ENCODE assay signal across 20 cellular contexts in genomic region chr9:34996905-34997279, GRCh38. TPM values are rescaled to one million over a fixed set of nuclear protein-coding genes. Genes with fewer than 3 reads are reported as not detected.
A peak's percentile ranks its signal among the peaks of the same experiment; 100 is the strongest.
DNase-seq lines count a peak whose midpoint lies in the region; ATAC-seq and TF ChIP-seq lines count a peak whose summit lies in the region.
"Had no signal": no experiment of that assay in that cellular context is flagged by ENCODE, and none has a peak within 500 bp of the region (broad histone marks: within the 10 kb centered on the region; RNA-seq: fewer than 3 reads in every experiment).

No MANE protein-coding gene starts in this region.

- TF ChIP-seq CTCF in right atrium auricular region (IDR thresholded peaks at IDR 0.05): no peak
- TF ChIP-seq CTCF in endodermal cell (conservative IDR thresholded peaks at IDR 0.05): no peak

- H3K4me1 Mint-ChIP-seq in endodermal cell: peaks cover 62% of the 10 kb centered on the region

- H3K9me3 Mint-ChIP-seq in endodermal cell: no peaks in the 10 kb centered on the region
- H3K9me3 Mint-ChIP-seq: activated B cell treated with CpG ODN at 0.5 μM for 24 hours; activated T-helper 2 cell treated with anti-CD3 and anti-CD28 coated beads, Interferon-gamma antibody, Interleukin-2, Interleukin-4, amounts not matched to agents 10 μg/mL and 5 μg/mL and 100 μg/mL, durations not matched to agents 14 hours and 24 hours and 36 hours; CD4-positive, alpha-beta memory T cell had no signal

- peaks cover 3 to 54% of the 10 kb centered on the region in 2 donors for H3K4me1 ChIP-seq in right atrium auricular region
- H3K4me1 ChIP-seq in endodermal cell (ENCODE audit: control insufficient read depth, insufficient read depth, low read length): peaks cover 46% of the 10 kb centered on the region
- H3K4me1 ChIP-seq in muscle layer of duodenum (ENCODE audit: control insufficient read depth in 1 of 2, insufficient read depth in 2 of 2, low read length in 2 of 2): peaks cover 32 to 50% of the 10 kb centered on the region in 2 donors

- H3K27ac Mint-ChIP-seq in endodermal cell: peak overlapping the region; percentile 42
- H3K27ac Mint-ChIP-seq: activated B cell treated with CpG ODN at 0.5 μM for 24 hours had no signal

- peak; percentile 38 for DNase-seq in right atrium auricular region (ENCODE audit: low spot score)
- no peak for DNase-seq in Right ventricle myocardium inferior (ENCODE audit: missing footprints)
- no peak for DNase-seq in endodermal cell
- DNase-seq in DMS153 (lab: John Stamatoyannopoulos, UW): no peak
- DNase-seq in NCI-H2029 (lab: John Stamatoyannopoulos, UW): no peak
- DNase-seq: activated B cell treated with CpG ODN at 0.5 μM for 24 hours; CD4-positive, alpha-beta memory T cell; cortex of kidney; NCI-H1436 treated with DMSO at 0.1 percent for 48 hours; NCI-H2227 treated with DMSO at 0.1 percent for 48 hours; stomach; T-helper 1 cell had no signal

- H3K36me3 ChIP-seq in right atrium auricular region (peaks cover 20% of the 10 kb centered on the region), endodermal cell (ENCODE audit: control insufficient read depth, insufficient read depth, low read length) (peaks cover 43% of the 10 kb centered on the region), muscle layer of duodenum (ENCODE audit: control insufficient read depth in 1 of 2, insufficient read depth in 2 of 2, low read length in 2 of 2) (peaks cover 26% of the 10 kb centered on the region in 2 donors)

- H3K27ac ChIP-seq in right atrium auricular region (peak overlapping the region; percentile 99 to 100), endodermal cell (ENCODE audit: low read depth, low read length) (no peak overlapping the region), muscle layer of duodenum (ENCODE audit: low read length) (peak overlapping the region; percentile 1)
- H3K27ac ChIP-seq: vagina had no signal

- no peak overlapping the region for H3K9ac ChIP-seq in endodermal cell (ENCODE audit: extremely low read depth, low read length, poor library complexity, severe bottlenecking)

- intact Hi-C loops in Right ventricle myocardium inferior (cut with DNase I): no loop called here

- WGBS in endodermal cell (ENCODE audit: insufficient coverage in 1 of 2, insufficient read length in 1 of 2), 2 experiments: 92% methylated on average over 8 to 10 of the region's 10 CpGs

- H3K36me3 Mint-ChIP-seq in endodermal cell (ENCODE audit: low read depth): peaks cover 19% of the 10 kb centered on the region

- no peak overlapping the region for H3K4me3 Mint-ChIP-seq in endodermal cell
- H3K4me3 Mint-ChIP-seq: activated B cell treated with CpG ODN at 0.5 μM for 24 hours had no signal

- ATAC-seq in Right ventricle myocardium inferior (no peak), HG02763 (IDR thresholded peaks at IDR 0.05; ENCODE audit: unreplicated experiment) (no peak), HG03432 (IDR thresholded peaks at IDR 0.05; ENCODE audit: unreplicated experiment) (no peak)

- no peaks in the 10 kb centered on the region for H3K27me3 Mint-ChIP-seq in endodermal cell (ENCODE audit: insufficient read depth)
- H3K27me3 Mint-ChIP-seq: activated B cell treated with CpG ODN at 0.5 μM for 24 hours; CD4-positive, alpha-beta memory T cell had no signal

- H3K4me3 ChIP-seq in right atrium auricular region (no peak overlapping the region), endodermal cell (ENCODE audit: low read length) (no peak overlapping the region), muscle layer of duodenum (ENCODE audit: low read depth in 1 of 2, low read length in 2 of 2) (no peak overlapping the region)
- H3K4me3 ChIP-seq: stomach, vagina had no signal

- H3K27me3 ChIP-seq in right atrium auricular region: no peaks in the 10 kb centered on the region
- no peaks in the 10 kb centered on the region for H3K27me3 ChIP-seq in endodermal cell (ENCODE audit: control insufficient read depth, insufficient read depth, low read length, poor library complexity, severe bottlenecking)
- H3K27me3 ChIP-seq in muscle layer of duodenum (ENCODE audit: low read depth, low read length): no peaks in the 10 kb centered on the region
- H3K27me3 ChIP-seq: stomach, vagina had no signal

- H3K9me3 ChIP-seq in right atrium auricular region (no peaks in the 10 kb centered on the region), endodermal cell (ENCODE audit: control insufficient read depth, low read length) (no peaks in the 10 kb centered on the region), muscle layer of duodenum (ENCODE audit: control insufficient read depth in 1 of 2, low read length in 2 of 2) (no peaks in the 10 kb centered on the region)
- H3K9me3 ChIP-seq: stomach, vagina had no signal

RNA-seq across cellular contexts. Expression of gene DNAJB5, which starts 7.3 kb away (rescaled TPM):
- total RNA-seq in right atrium auricular region (10 to 100 TPM; 34.9 to 82.4 TPM), Right ventricle myocardium inferior (66.5 TPM), endodermal cell (10 to 100 TPM; 19.8 to 40.1 TPM)
- polyA plus RNA-seq in endodermal cell (2013, experiment 1 of 2): 48.8 TPM
- 49.6 TPM for polyA plus RNA-seq in endodermal cell (2013, experiment 2 of 2)

RNA-seq across cellular contexts. Expression of gene PHF24, which starts 38.8 kb away (rescaled TPM):
- total RNA-seq in right atrium auricular region (under 1 TPM in 1 of 2 donors, not detected in 1; 0.67 TPM), Right ventricle myocardium inferior (0.22 TPM), endodermal cell (1 to 10 TPM; 1.9 to 2.7 TPM)
- polyA plus RNA-seq in endodermal cell (2013, experiment 1 of 2): 1.0 TPM
- polyA plus RNA-seq in endodermal cell (2013, experiment 2 of 2): 0.66 TPM
- total RNA-seq: activated T-helper 2 cell treated with anti-CD3 and anti-CD28 coated beads, Interferon-gamma antibody, Interleukin-2, Interleukin-4, amounts not matched to agents 10 μg/mL and 5 μg/mL and 100 μg/mL, durations not matched to agents 14 hours and 24 hours and 36 hours; CD4-positive, alpha-beta memory T cell; mononuclear cell; osteocyte had no signal
- polyA plus RNA-seq: AG04450; CD4-positive, alpha-beta memory T cell had no signal
